Comparison of ENCODE assay signal across 26 cellular contexts in genomic region chr1:160723332-160723731, GRCh38. TPM values are rescaled to one million over a fixed set of nuclear protein-coding genes. Genes with fewer than 3 reads are reported as not detected.
A peak's percentile ranks its signal among the peaks of the same experiment; 100 is the strongest.
DNase-seq lines count a peak whose midpoint lies in the region; ATAC-seq, FAIRE-seq and TF ChIP-seq lines count a peak whose summit lies in the region.
"Had no signal": no experiment of that assay in that cellular context is flagged by ENCODE, and none has a peak within 500 bp of the region (broad histone marks: within the 10 kb centered on the region; RNA-seq: fewer than 3 reads in every experiment).

No MANE protein-coding gene starts in this region.

- no peak for TF ChIP-seq RAD21 in A549 (conservative IDR thresholded peaks at IDR 0.05 in 1 of 2, IDR thresholded peaks at IDR 0.05 in 1 of 2)

- POLR2A ChIA-PET in A549 (lab: Yijun Ruan, JAX) = no interaction called here
- POLR2A ChIA-PET in Caco-2 (lab: Charles Lee) = no interaction called here

- peak overlapping the region; percentile 20 for H3K27ac Mint-ChIP-seq in central memory CD8-positive, alpha-beta T cell (ENCODE audit: low read depth)
- no peak overlapping the region for H3K27ac Mint-ChIP-seq in Caco-2 (ENCODE audit: unreplicated experiment)
- H3K27ac Mint-ChIP-seq in chondrocyte (ENCODE audit: unreplicated experiment) = no peak overlapping the region
- H3K27ac Mint-ChIP-seq: B cell, HFFc6 had no signal

- TF ChIP-seq EP300 in A549 (IDR thresholded peaks at IDR 0.05) = no peak

- CTCF ChIA-PET in A549 (lab: Yijun Ruan, JAX) = interaction anchor here (0.6 to 7.4 kb wide), 12 partner anchors 10 to 374 kb away, joined by 3 to 97 read pairs (median 4); partner anchors contain the start of gene ITLN2
- CTCF ChIA-PET in Caco-2 (lab: Charles Lee) = no interaction called here

- no peaks in the 10 kb centered on the region for H3F3A ChIP-seq in Loucy (ENCODE audit: low read depth)

- intact Hi-C loops in Caco-2 (cut with micrococcal nuclease; ENCODE audit: unreplicated experiment) = no loop called here

- H3K4me3 ChIP-seq in A549 (no peak overlapping the region), BLaER1 (no peak overlapping the region), Loucy (ENCODE audit: low read length, poor library complexity, severe bottlenecking) (no peak overlapping the region), Caco-2 (ENCODE audit: low read depth, low read length) (no peak overlapping the region)
- H3K4me3 ChIP-seq: HAP-1, MG63, Peyer's patch had no signal

- H3K27me3 ChIP-seq in BLaER1 (no peaks in the 10 kb centered on the region), Loucy (ENCODE audit: insufficient read depth, low read length, poor library complexity, severe bottlenecking) (no peaks in the 10 kb centered on the region), Caco-2 (replicated peaks; ENCODE audit: control insufficient read depth, insufficient read depth, low read length) (no peaks in the 10 kb centered on the region)
- H3K27me3 ChIP-seq: MG63, Peyer's patch had no signal

- H3K36me3 ChIP-seq in BLaER1 (no peaks in the 10 kb centered on the region), Loucy (ENCODE audit: insufficient read depth, low read length) (no peaks in the 10 kb centered on the region), Caco-2 (ENCODE audit: control insufficient read depth, insufficient read depth, low read length) (no peaks in the 10 kb centered on the region)
- H3K36me3 ChIP-seq: HAP-1, MG63, Peyer's patch had no signal

- no peak overlapping the region for H2AFZ ChIP-seq in Loucy (ENCODE audit: low read length)

- H3K9me3 ChIP-seq in A549 = no peaks in the 10 kb centered on the region
- H3K9me3 ChIP-seq in BLaER1 = no peaks in the 10 kb centered on the region
- H3K9me3 ChIP-seq in Loucy (ENCODE audit: insufficient read depth, low read depth, low read length) = no peaks in the 10 kb centered on the region
- H3K9me3 ChIP-seq in Caco-2 = no peaks in the 10 kb centered on the region
- H3K9me3 ChIP-seq: HAP-1, MG63, Peyer's patch had no signal

- no TSS peak for BruUV-seq in Caco-2 (replicated peaks; lab: Mats Ljungman, UMichigan)

- no peaks in the 10 kb centered on the region for H4K20me1 ChIP-seq in BLaER1
- H4K20me1 ChIP-seq in Loucy (ENCODE audit: insufficient read depth, low read length, poor library complexity, severe bottlenecking) = no peaks in the 10 kb centered on the region

- no peaks in the 10 kb centered on the region for H3K36me3 Mint-ChIP-seq in central memory CD8-positive, alpha-beta T cell (ENCODE audit: insufficient read depth)
- H3K36me3 Mint-ChIP-seq in Caco-2 (ENCODE audit: insufficient read depth, unreplicated experiment) = no peaks in the 10 kb centered on the region
- no peaks in the 10 kb centered on the region for H3K36me3 Mint-ChIP-seq in chondrocyte (ENCODE audit: low read depth)

- H3K4me1 Mint-ChIP-seq in central memory CD8-positive, alpha-beta T cell = peaks cover 39% of the 10 kb centered on the region
- H3K4me1 Mint-ChIP-seq in Caco-2 (ENCODE audit: low read depth, unreplicated experiment) = peaks cover 3% of the 10 kb centered on the region
- H3K4me1 Mint-ChIP-seq in chondrocyte (ENCODE audit: low read depth) = peaks cover 4% of the 10 kb centered on the region

- no peaks in the 10 kb centered on the region for H3K9me2 ChIP-seq in Loucy (replicated peaks; ENCODE audit: low read depth, low read length)

- H3K4me1 ChIP-seq in A549 (peaks cover 14% of the 10 kb centered on the region), BLaER1 (peaks cover 56% of the 10 kb centered on the region), Loucy (ENCODE audit: insufficient read depth, low read length, poor library complexity, severe bottlenecking) (peaks cover 49% of the 10 kb centered on the region), Caco-2 (peaks cover 19% of the 10 kb centered on the region)

- H3K9ac ChIP-seq in BLaER1 (no peak overlapping the region), Loucy (ENCODE audit: low read depth, low read length, poor library complexity, severe bottlenecking) (no peak overlapping the region)

- no peak overlapping the region for H3K4me3 Mint-ChIP-seq in central memory CD8-positive, alpha-beta T cell
- H3K4me3 Mint-ChIP-seq in Caco-2 (ENCODE audit: unreplicated experiment) = no peak overlapping the region
- no peak overlapping the region for H3K4me3 Mint-ChIP-seq in chondrocyte (ENCODE audit: unreplicated experiment)
- H3K4me3 Mint-ChIP-seq: B cell, HFFc6 had no signal

- no peak overlapping the region for H3K4me2 ChIP-seq in A549
- H3K4me2 ChIP-seq in BLaER1 = peak overlapping the region; percentile 48
- peak overlapping the region; percentile 52 for H3K4me2 ChIP-seq in Loucy (ENCODE audit: low read depth, low read length, poor library complexity, severe bottlenecking)

- H3K79me2 ChIP-seq in Loucy (ENCODE audit: insufficient read depth, low read length) = no peaks in the 10 kb centered on the region

- no peak for FAIRE-seq in A549 (lab: Jason Lieb, UNC)
- FAIRE-seq: G401.6 had no signal

- ATAC-seq in A549 (no peak), HG03280 (IDR thresholded peaks at IDR 0.05; ENCODE audit: unreplicated experiment) (no peak)
- no peak for ATAC-seq in central memory CD8-positive, alpha-beta T cell (replicated peaks; ENCODE audit: extremely low read depth, poor library complexity, severe bottlenecking)

- TF ChIP-seq CTCF in A549 (IDR thresholded peaks at IDR 0.05) (no peak), Loucy (conservative IDR thresholded peaks at IDR 0.05; ENCODE audit: low read length) (no peak), Caco-2 (IDR thresholded peaks at IDR 0.05; ENCODE audit: insufficient read depth in 1 of 2, low read depth in 1 of 2, low read length in 1 of 2, severe bottlenecking in 1 of 2, unreplicated experiment in 1 of 2) (no peak), chondrocyte (IDR thresholded peaks at IDR 0.05) (no peak)

- DNase-seq in A549 (ENCODE audit: low read depth in 1 of 2, low spot score in 1 of 2) = no peak
- no peak for DNase-seq in central memory CD8-positive, alpha-beta T cell (ENCODE audit: low spot score in 2 of 2)
- DNase-seq in Caco-2 = no peak
- no peak for DNase-seq in chondrocyte (ENCODE audit: low spot score)
- DNase-seq: GOT3, HFFc6, MG63, NCI-H1048, NCI-H1417, NCI-H1694, NCI-H2029 treated with DMSO at 0.1 percent for 48 hours, NCI-H446 treated with DMSO at 0.1 percent for 48 hours, NCI-H526 treated with DMSO at 0.1 percent for 48 hours, Peyer's patch, SHP77 treated with DMSO at 0.1 percent for 48 hours, T-helper 1 cell had no signal

- H3K27me3 Mint-ChIP-seq in central memory CD8-positive, alpha-beta T cell = no peaks in the 10 kb centered on the region
- H3K27me3 Mint-ChIP-seq in Caco-2 (ENCODE audit: insufficient read depth, unreplicated experiment) = no peaks in the 10 kb centered on the region
- H3K27me3 Mint-ChIP-seq in chondrocyte (ENCODE audit: low read depth) = peaks cover 5% of the 10 kb centered on the region
- H3K27me3 Mint-ChIP-seq: B cell had no signal

- 67% methylated on average over 2 of the region's 2 CpGs for WGBS in A549 (ENCODE audit: missing lambda C conversion rate)

- no peak overlapping the region for H3K27ac ChIP-seq in A549
- no peak overlapping the region for H3K27ac ChIP-seq in BLaER1
- H3K27ac ChIP-seq: HL-60, Peyer's patch had no signal

- no peaks in the 10 kb centered on the region for H3K9me3 Mint-ChIP-seq in central memory CD8-positive, alpha-beta T cell
- H3K9me3 Mint-ChIP-seq in Caco-2 (ENCODE audit: unreplicated experiment) (no peaks in the 10 kb centered on the region), chondrocyte (ENCODE audit: low read depth) (no peaks in the 10 kb centered on the region)
- H3K9me3 Mint-ChIP-seq: HFFc6 had no signal

- TF ChIP-seq POLR2A in A549 (IDR thresholded peaks at IDR 0.05; ENCODE audit: low read length) = no peak

TF ChIP-seq in A549, 52 proteins besides CTCF, POLR2A, EP300 and RAD21:
- TF ChIP-seq MYC (IDR thresholded peaks at IDR 0.05; ENCODE audit: borderline replicate concordance, low read length) (no peak), MAFK (IDR thresholded peaks at IDR 0.05; ENCODE audit: partially characterized antibody) (peak; percentile 69)

RNA-seq across cellular contexts. Expression of gene CD48, which starts 11.7 kb away (rescaled TPM):
- polyA plus RNA-seq in A549 (2011; rRNA removed) (not detected in 2 replicates), A549 (2017; fragmentation: RNase III; extraction: RNeasy Plus Mini Kit Qiagen cat#74134 plus additional on column Dnase treatment) (not detected in 3 replicates)
- not detected in 2 replicates for polyA plus RNA-seq in A549 (2012; cell fraction: cytosol; rRNA removed)
- polyA plus RNA-seq in A549 (2012; cell fraction: nucleus; rRNA removed) = not detected in 2 replicates
- not detected in 2 replicates for polyA minus RNA-seq in A549 (2011; rRNA and poly(A)+ RNA removed)
- total RNA-seq in Caco-2 (2022) (not detected in 2 replicates), chondrocyte (not detected in 3 replicates)
- total RNA-seq: Daoy, HFFc6, LHCN-M2 had no signal

RNA-seq across cellular contexts. Expression of gene SLAMF7, which starts 15.7 kb away (rescaled TPM):
- polyA plus RNA-seq in A549 (2011; rRNA removed) (0.57 and 0.73 TPM in 2 replicates), A549 (2017; fragmentation: RNase III; extraction: RNeasy Plus Mini Kit Qiagen cat#74134 plus additional on column Dnase treatment) (1.8 to 2.2 TPM (median 2.0 TPM) in 3 replicates)
- 0.11 and 0.26 TPM in 2 replicates for polyA plus RNA-seq in A549 (2012; cell fraction: cytosol; rRNA removed)
- polyA plus RNA-seq in A549 (2012; cell fraction: nucleus; rRNA removed) = 0.19 and 0.45 TPM in 2 replicates
- 0.88 and 1.7 TPM in 2 replicates for polyA minus RNA-seq in A549 (2011; rRNA and poly(A)+ RNA removed)
- total RNA-seq in Caco-2 (2022) (not detected in 2 replicates), chondrocyte (not detected in 3 replicates)
- total RNA-seq: HFFc6, LHCN-M2, OCI-LY7 had no signal
